In the genomic region with DNA sequence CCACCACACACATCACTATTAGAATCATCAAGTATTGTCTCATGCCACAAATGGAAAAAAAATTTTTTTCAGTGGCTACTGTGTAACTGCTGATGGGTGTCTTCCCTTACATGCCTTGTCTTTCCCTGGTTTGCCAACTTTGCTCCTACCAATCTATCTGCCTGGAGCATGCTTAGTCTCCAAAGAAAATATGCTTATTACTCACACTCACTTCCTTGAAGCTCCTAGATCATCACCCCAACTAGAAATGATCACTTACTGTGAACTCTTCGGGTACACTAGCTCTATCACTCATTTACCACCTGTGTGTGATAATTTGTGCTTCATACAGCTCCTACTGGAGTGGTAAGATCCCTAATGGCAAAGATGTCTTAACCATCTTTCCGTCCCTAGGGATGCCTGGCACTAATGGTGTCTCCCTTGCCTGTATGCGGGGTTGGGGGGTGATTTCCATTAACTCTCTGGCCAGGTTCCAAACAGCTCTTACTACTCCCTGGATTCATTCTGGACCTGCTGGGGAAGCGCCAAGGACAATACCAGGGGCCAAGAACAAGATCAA, we compare ENCODE assay signal across 8 cellular contexts. TPM values are rescaled to one million over a fixed set of nuclear protein-coding genes. Genes with fewer than 3 reads are reported as not detected.
DNase-seq lines count a peak whose midpoint lies in the region; ATAC-seq, FAIRE-seq and TF ChIP-seq lines count a peak whose summit lies in the region.

No MANE protein-coding gene starts in this region.

- H3K4me1 Mint-ChIP-seq in nephron, result peaks cover 36% of the 10 kb centered on the region

- no peak overlapping the region; the same call in 1 of the 2 replicates for H2BK15ac ChIP-seq in H1 (ENCODE audit: low read length)

- CTCF ChIA-PET in H1 (lab: Charles Lee; ENCODE audit: partially characterized antibody), result interaction anchor here (0.7 to 2.9 kb wide), 12 partner anchors 9 to 247 kb away, joined by 3 to 16 read pairs (median 3); a partner anchor contains a TSS

- H3K79me1 ChIP-seq in H1 (ENCODE audit: low read depth, low read length), result peaks cover 6% of the 10 kb centered on the region; the same call in 1 of the 2 replicates

- peak overlapping the region; percentile 75 for H3K18ac ChIP-seq in H1 (ENCODE audit: extremely low read depth, low read length)

- peaks cover 0 to 15% of the 10 kb centered on the region in 2 experiments; a peak in 2 of 4 replicates for H3K79me2 ChIP-seq in H1 (ENCODE audit: control insufficient read depth in 1 of 2, insufficient read depth in 2 of 2, low read length in 2 of 2)

- H3K23me2 ChIP-seq in H1 (ENCODE audit: low read depth, low read length), result peaks cover 6% of the 10 kb centered on the region; the same call in 1 of the 2 replicates

- no peak overlapping the region for H4K5ac ChIP-seq in H1 (ENCODE audit: insufficient read length, low read depth, low read length)

- H3K27ac ChIP-seq in 22Rv1 (peak overlapping the region; percentile 54; the same call in 1 of the 2 replicates), H1 (ENCODE audit: low read depth, low read length) (no peak overlapping the region; the same call in 1 of the 2 replicates)

- no peaks in the 10 kb centered on the region for H3K27me3 ChIP-seq in H1 (replicated peaks in 1 of 4; ENCODE audit: control insufficient read depth in 3 of 4, extremely low read depth in 1 of 4, insufficient read depth in 3 of 4, low read length in 3 of 4)

- DNase-seq in NCI-H69 (lab: John Stamatoyannopoulos, UW) (peak; percentile 78), H1 (ENCODE audit: low read depth in 1 of 2, low spot score in 2 of 2) (no peak), erythroblast (lab: John Stamatoyannopoulos, UW) (no peak), SIG-M5 (lab: John Stamatoyannopoulos, UW) (no peak)

- no peak for TF ChIP-seq RAD21 in H1 (IDR thresholded peaks at IDR 0.05 in 1 of 2, conservative IDR thresholded peaks at IDR 0.05 in 1 of 2; ENCODE audit: low read depth in 2 of 2, low read length in 2 of 2)

- peaks cover 0 to 3% of the 10 kb centered on the region in 2 experiments for H4K20me1 ChIP-seq in H1 (replicated peaks in 1 of 2; ENCODE audit: control insufficient read depth in 1 of 2, insufficient read depth in 2 of 2, low read length in 2 of 2)

- H2BK20ac ChIP-seq in H1 (ENCODE audit: low read length), result no peak overlapping the region

- no peak for FAIRE-seq in H1 (lab: Jason Lieb, UNC)

- no peaks in the 10 kb centered on the region for H3K9me3 Mint-ChIP-seq in nephron

- TF ChIP-seq POLR2A in H1 (IDR thresholded peaks at IDR 0.05; ENCODE audit: control extremely low read depth in 1 of 2, low read depth in 2 of 2, low read length in 2 of 2) (no peak), erythroblast (IDR thresholded peaks at IDR 0.05; ENCODE audit: low read length) (no peak)

- peak overlapping the region; percentile 61 to 78 (median 71) for H3K9ac ChIP-seq in H1 (replicated peaks in 1 of 4; ENCODE audit: extremely low read depth in 1 of 4, low read depth in 3 of 4, low read length in 3 of 4)

- H3K4me2 ChIP-seq in H1 (ENCODE audit: insufficient read depth in 1 of 2, low read depth in 2 of 2, low read length in 2 of 2), result peak overlapping the region; percentile 85 to 95

- H3K4me1 ChIP-seq in H1 (replicated peaks in 1 of 4; ENCODE audit: control insufficient read depth in 3 of 4, insufficient read depth in 4 of 4, low read length in 3 of 4), result peaks cover 0 to 3% (median 1%) of the 10 kb centered on the region in 4 experiments; a peak in 3 of 7 replicates

- no peak overlapping the region for H3K56ac ChIP-seq in H1 (replicated peaks; ENCODE audit: insufficient read length, low read depth, low read length)

- H2BK5ac ChIP-seq in H1 (ENCODE audit: low read depth, low read length), result peak overlapping the region; percentile 61; the same call in 1 of the 2 replicates

- H3K23ac ChIP-seq in H1 (ENCODE audit: insufficient read length), result no peak overlapping the region

- peaks cover 0 to 2% (median 0%) of the 10 kb centered on the region in 4 experiments; a peak in 1 of 8 replicates for H3K36me3 ChIP-seq in H1 (ENCODE audit: control insufficient read depth in 2 of 4, insufficient read depth in 4 of 4, low read length in 3 of 4)

- TF ChIP-seq EP300 in H1 (IDR thresholded peaks at IDR 0.05; ENCODE audit: borderline replicate concordance in 1 of 2, low read depth in 2 of 2, low read length in 2 of 2), result no peak

- no peak overlapping the region for H2AK5ac ChIP-seq in H1 (ENCODE audit: low read depth, low read length)

- no peak overlapping the region for H3K4ac ChIP-seq in H1 (replicated peaks; ENCODE audit: insufficient read length, low read depth, low read length)

- no peak overlapping the region for H4K91ac ChIP-seq in H1 (replicated peaks; ENCODE audit: insufficient read length, low read length)

- no peak overlapping the region for H4K8ac ChIP-seq in H1 (ENCODE audit: extremely low read depth, insufficient read depth, low read length)

- H2AFZ ChIP-seq in H1 (ENCODE audit: low read length), result peak overlapping the region; percentile 80

- no peak overlapping the region for H2BK120ac ChIP-seq in H1 (replicated peaks; ENCODE audit: low read depth, low read length)

- peak overlapping the region; percentile 74 to 99 (median 91) for H3K4me3 ChIP-seq in H1 (ENCODE audit: extremely low read depth in 1 of 4, insufficient read depth in 2 of 4, low read depth in 3 of 4, low read length in 4 of 4)

- peaks cover 7% of the 10 kb centered on the region for H3K36me3 Mint-ChIP-seq in nephron (ENCODE audit: low read depth)

- POLR2A ChIA-PET in H1 (lab: Charles Lee; ENCODE audit: partially characterized antibody), result interaction anchor here (0.7 to 2.2 kb wide), 9 partner anchors 9 to 182 kb away, joined by 3 to 7 read pairs (median 3); a partner anchor contains a TSS

- no peak for TF ChIP-seq CTCF in 22Rv1 (IDR thresholded peaks at IDR 0.05)
- TF ChIP-seq CTCF in H1 (IDR thresholded peaks at IDR 0.05; ENCODE audit: control extremely low read depth in 1 of 3, insufficient read depth in 1 of 3, low read depth in 1 of 3, low read length in 3 of 3), result no peak
- TF ChIP-seq CTCF in nephron (IDR thresholded peaks at IDR 0.05; ENCODE audit: unreplicated experiment in 3 of 3), result no peak

- peak overlapping the region; percentile 89 to 97 (median 92) for H3K4me3 Mint-ChIP-seq in nephron

- H3K14ac ChIP-seq in H1 (ENCODE audit: insufficient read length), result no peak overlapping the region

- no peaks in the 10 kb centered on the region for H3K9me3 ChIP-seq in H1 (ENCODE audit: insufficient read depth in 2 of 2, low read depth in 1 of 2, low read length in 1 of 2)

- H3K27ac Mint-ChIP-seq in nephron, result peak overlapping the region; percentile 82 to 87 (median 85)

- ATAC-seq in GM19372 (IDR thresholded peaks at IDR 0.05; ENCODE audit: low read depth, unreplicated experiment), result peak; percentile 6
- no peak for ATAC-seq in HG02885 (IDR thresholded peaks at IDR 0.05; ENCODE audit: poor library complexity, unreplicated experiment)

- no peaks in the 10 kb centered on the region for H3K27me3 Mint-ChIP-seq in nephron (ENCODE audit: low read depth)

- H2BK12ac ChIP-seq in H1 (ENCODE audit: low read depth, low read length), result no peak overlapping the region

- whole genome bisulfite sequencing in H1 (ENCODE audit: extremely low coverage in 1 of 2, insufficient coverage in 1 of 2, insufficient read length in 1 of 2, insufficient replicate concordance in 2 of 2, low coverage in 1 of 2, low lambda C conversion rate in 2 of 2, missing lambda C conversion rate in 1 of 2), 2 experiments, result 33% methylated on average over 4 of the region's 4 CpGs; no CpG with 5 or more reads in 1 of the 2 experiments

TF ChIP-seq in H1, 55 proteins besides CTCF, POLR2A, EP300 and RAD21:
- TF ChIP-seq SIN3A (conservative IDR thresholded peaks at IDR 0.05 in 1 of 2, IDR thresholded peaks at IDR 0.05 in 1 of 2; ENCODE audit: low read depth in 1 of 2, low read length in 2 of 2) (no peak), EZH2 (IDR thresholded peaks at IDR 0.05; ENCODE audit: low read depth, low read length, severe bottlenecking) (no peak), TBP (IDR thresholded peaks at IDR 0.05; ENCODE audit: low read depth, low read length) (no peak), KDM5A (IDR thresholded peaks at IDR 0.05; ENCODE audit: low read length) (no peak), POU5F1 (IDR thresholded peaks at IDR 0.05; ENCODE audit: low read depth, low read length) (no peak), NANOG (IDR thresholded peaks at IDR 0.05; ENCODE audit: insufficient read depth, low read depth, low read length, poor library complexity, severe bottlenecking) (no peak), CHD2 (IDR thresholded peaks at IDR 0.05; ENCODE audit: low read length) (no peak), TAF7 (optimal IDR thresholded peaks at IDR 0.05; ENCODE audit: borderline replicate concordance, low read depth, low read length) (no peak), FOSL1 (IDR thresholded peaks at IDR 0.05; ENCODE audit: insufficient read depth, low read depth, low read length) (no peak), GTF2F1 (IDR thresholded peaks at IDR 0.05; ENCODE audit: borderline replicate concordance, low read depth, low read length) (no peak), MAFK (IDR thresholded peaks at IDR 0.05; ENCODE audit: low read depth, low read length) (no peak), SIX5 (IDR thresholded peaks at IDR 0.05; ENCODE audit: low read depth, low read length) (no peak)

RNA-seq across cellular contexts. Expression of a gene that starts 0.8 kb away (rescaled TPM):
- 17.3 and 18.3 TPM in 2 replicates for total RNA-seq in H1 (2021; fragmentation: NEBNext Ultra II Directional; extraction: Animal tissue kit (Norgen Biotek cat#: 25700))
- polyA plus RNA-seq in H1 (2011; rRNA removed), result 10.9 and 11.8 TPM in 2 replicates
- polyA plus RNA-seq in H1 (2011; cell fraction: cytosol; rRNA removed), result 13.3 TPM
- polyA plus RNA-seq in H1 (2011; cell fraction: nucleus; rRNA removed), result 25.4 TPM
- polyA plus RNA-seq in H1 (2012, experiment 1 of 2), result 16.1 to 25.4 TPM (median 21.5 TPM) in 4 replicates
- 7.1 TPM for polyA plus RNA-seq in H1 (2012, experiment 2 of 2)
- 12.1 TPM for polyA plus RNA-seq in H1 (2013, experiment 1 of 2)
- polyA plus RNA-seq in H1 (2013, experiment 2 of 2), result 12.8 TPM
- polyA minus RNA-seq in H1 (2011; rRNA and poly(A)+ RNA removed), result 11.7 and 22.7 TPM in 2 replicates
- 14.4 TPM for polyA minus RNA-seq in H1 (2011; cell fraction: cytosol; rRNA and poly(A)+ RNA removed)
- polyA minus RNA-seq in H1 (2011; cell fraction: nucleus; rRNA and poly(A)+ RNA removed), result 7.4 TPM

RNA-seq across cellular contexts. Expression of a gene that starts 27.3 kb away (rescaled TPM):
- total RNA-seq in H1 (2021; fragmentation: NEBNext Ultra II Directional; extraction: Animal tissue kit (Norgen Biotek cat#: 25700)), result 90.7 and 91.4 TPM in 2 replicates
- 158 and 181 TPM in 2 replicates for polyA plus RNA-seq in H1 (2011; rRNA removed)
- polyA plus RNA-seq in H1 (2011; cell fraction: cytosol; rRNA removed), result 151 TPM
- 256 TPM for polyA plus RNA-seq in H1 (2011; cell fraction: nucleus; rRNA removed)
- polyA plus RNA-seq in H1 (2012, experiment 1 of 2), result 99.2 to 109 TPM (median 102 TPM) in 4 replicates
- polyA plus RNA-seq in H1 (2012, experiment 2 of 2), result 15.6 TPM
- polyA plus RNA-seq in H1 (2013, experiment 1 of 2), result 94.1 TPM
- polyA plus RNA-seq in H1 (2013, experiment 2 of 2), result 99.7 TPM
- polyA minus RNA-seq in H1 (2011; rRNA and poly(A)+ RNA removed), result 144 and 181 TPM in 2 replicates
- polyA minus RNA-seq in H1 (2011; cell fraction: cytosol; rRNA and poly(A)+ RNA removed), result 73.8 TPM
- 104 TPM for polyA minus RNA-seq in H1 (2011; cell fraction: nucleus; rRNA and poly(A)+ RNA removed)
